17 cellular contexts compared by ENCODE assay signal in the genomic region with DNA sequence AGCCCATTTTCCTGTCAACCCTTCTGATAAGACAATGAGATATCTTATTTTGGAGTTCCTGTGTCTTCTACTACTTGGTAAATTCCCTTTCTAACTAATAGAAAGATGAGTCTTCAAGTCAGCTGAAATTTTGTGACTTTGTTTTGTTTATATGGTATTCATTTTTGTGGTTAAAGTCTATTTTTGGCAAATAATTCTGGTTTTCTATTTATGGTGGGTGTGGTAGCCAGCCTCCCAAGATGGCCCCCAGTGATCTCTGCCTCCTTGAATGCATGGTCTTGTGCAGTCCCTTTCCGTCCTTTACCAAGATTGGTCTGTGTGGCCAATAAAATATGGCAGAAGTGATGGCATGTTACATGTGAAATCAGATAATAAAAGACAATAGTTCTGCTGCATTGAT.
DNase-seq lines count a peak whose midpoint lies in the region; ATAC-seq and TF ChIP-seq lines count a peak whose summit lies in the region.
"Had no signal": no experiment of that assay in that cellular context is flagged by ENCODE, and none has a peak within 500 bp of the region (broad histone marks: within the 10 kb centered on the region; RNA-seq: fewer than 3 reads in every experiment).

No MANE protein-coding gene starts in this region.

- in situ Hi-C loops in mammary epithelial cell (cut with MboI; ENCODE audit: low sequenced_read_pairs in 2 of 2), result loop anchor here in 1 of 2 donors (10.0 kb wide), 1 partner anchor 83 kb away; no protein-coding TSS in a partner anchor

- H3K4me3 Mint-ChIP-seq in natural killer cell, result no peak overlapping the region
- H3K4me3 Mint-ChIP-seq in nephron progenitor cell, result no peak overlapping the region

- H3K4me3 ChIP-seq in BJ (ENCODE audit: low read depth, low read length) (no peak overlapping the region), mammary epithelial cell (replicated peaks in 1 of 3; ENCODE audit: insufficient read depth in 1 of 3, low read depth in 2 of 3, low read length in 3 of 3) (no peak overlapping the region)
- H3K4me3 ChIP-seq: gastroesophageal sphincter, MG63, SK-N-MC had no signal

- H3K27me3 Mint-ChIP-seq in natural killer cell (ENCODE audit: low read depth in 2 of 2) (no peaks in the 10 kb centered on the region), nephron progenitor cell (ENCODE audit: low read depth, poor library complexity) (no peaks in the 10 kb centered on the region)

- BruUV-seq in mammary epithelial cell (replicated peaks; lab: Mats Ljungman, UMichigan), result TSS peak; percentile 52

- peak overlapping the region; percentile 12 for H3K9ac ChIP-seq in mammary epithelial cell (ENCODE audit: insufficient read depth, low read length)

- DNase-seq in BJ (ENCODE audit: low read depth) (peak; percentile 11), LHCN-M2 (ENCODE audit: low read depth) (peak; percentile 32), mammary epithelial cell (no peak), natural killer cell (no peak), NCI-H774 (lab: John Stamatoyannopoulos, UW) (no peak), MV-4-11 (lab: John Stamatoyannopoulos, UW) (no peak), NCI-H2107 (lab: John Stamatoyannopoulos, UW) (no peak), nephron progenitor cell (no peak)
- DNase-seq: caudate nucleus; effector memory CD4-positive, alpha-beta T cell; NCI-H187 treated with DMSO at 0.1 percent for 48 hours; NCI-H510A; right cardiac atrium; stimulated activated CD4-positive, alpha-beta T cell treated with anti-CD3 and anti-CD28 coated beads, Interleukin-1b, Interleukin-23, amount 100 ng/mL, for 48 hours had no signal

- H3K27me3 ChIP-seq in BJ (ENCODE audit: control insufficient read depth, insufficient read depth, low read length) (no peaks in the 10 kb centered on the region), mammary epithelial cell (ENCODE audit: insufficient read depth, low read length) (no peaks in the 10 kb centered on the region)
- H3K27me3 ChIP-seq: gastroesophageal sphincter, MG63 had no signal

- H3K79me2 ChIP-seq in mammary epithelial cell (ENCODE audit: insufficient read depth, low read length), result peaks cover 78% of the 10 kb centered on the region

- WGBS in mammary epithelial cell (ENCODE audit: low coverage, missing lambda C conversion rate), result 100% methylated on average over 1 of the region's 1 CpG

- POLR2A ChIA-PET in BJ (lab: Charles Lee), result no interaction called here

- H4K20me1 ChIP-seq in mammary epithelial cell (ENCODE audit: insufficient read depth, low read length), result no peaks in the 10 kb centered on the region

- H3K9me3 Mint-ChIP-seq in natural killer cell (no peaks in the 10 kb centered on the region), nephron progenitor cell (no peaks in the 10 kb centered on the region)

- peaks cover 73% of the 10 kb centered on the region for H3K4me1 ChIP-seq in mammary epithelial cell (ENCODE audit: insufficient read depth, low read length)

- dilution Hi-C loops in mammary epithelial cell (cut with HindIII; ENCODE audit: low sequenced_read_pairs), result no loop called here

- CTCF ChIA-PET in BJ (lab: Yijun Ruan, JAX) (interaction anchor here (1.0 kb wide), 1 partner anchor 46 kb away, joined by 3 read pairs; no protein-coding TSS in a partner anchor), mammary epithelial cell (lab: Charles Lee; ENCODE audit: low non-redundant PET) (no interaction called here)

- H2AFZ ChIP-seq in mammary epithelial cell (ENCODE audit: low read depth, low read length), result no peak overlapping the region

- peak overlapping the region; percentile 50 to 65 for H3K27ac Mint-ChIP-seq in natural killer cell
- H3K27ac Mint-ChIP-seq in nephron progenitor cell, result no peak overlapping the region

- intact Hi-C loops in mammary epithelial cell (cut with micrococcal nuclease) (loop anchor here (2.0 to 10.0 kb wide), 5 partner anchors 67 to 243 kb away; no protein-coding TSS in a partner anchor), natural killer cell (cut with micrococcal nuclease) (no loop called here)

- TF ChIP-seq CTCF in BJ (IDR thresholded peaks at IDR 0.05; ENCODE audit: insufficient read depth, low read depth, low read length) (no peak), mammary epithelial cell (conservative IDR thresholded peaks at IDR 0.05 in 1 of 2, IDR thresholded peaks at IDR 0.05 in 1 of 2; ENCODE audit: extremely low read depth in 1 of 2, insufficient read depth in 1 of 2, low read depth in 1 of 2, low read length in 2 of 2) (no peak), natural killer cell (IDR thresholded peaks at IDR 0.05) (no peak), nephron progenitor cell (IDR thresholded peaks at IDR 0.05) (no peak)

- H3K4me2 ChIP-seq in mammary epithelial cell (ENCODE audit: insufficient read depth, low read depth, low read length), result peak overlapping the region; percentile 17

- H3K27ac ChIP-seq in mammary epithelial cell (ENCODE audit: insufficient read depth, low read depth, low read length), result peak overlapping the region; percentile 92
- H3K27ac ChIP-seq: gastroesophageal sphincter, SK-N-MC had no signal

- H3K9me3 ChIP-seq in mammary epithelial cell (replicated peaks; ENCODE audit: insufficient read depth, low read length), result no peaks in the 10 kb centered on the region
- H3K9me3 ChIP-seq: gastroesophageal sphincter, MG63 had no signal

- ATAC-seq in natural killer cell, result no peak
- ATAC-seq: gastroesophageal sphincter, right cardiac atrium had no signal

- H3K4me1 Mint-ChIP-seq in natural killer cell (peaks cover 39 to 45% of the 10 kb centered on the region in 2 donors), nephron progenitor cell (no peaks in the 10 kb centered on the region)

- peaks cover 22% of the 10 kb centered on the region for H3K36me3 Mint-ChIP-seq in natural killer cell
- peaks cover 18% of the 10 kb centered on the region for H3K36me3 Mint-ChIP-seq in nephron progenitor cell (ENCODE audit: low read depth)

- H3K36me3 ChIP-seq in BJ (ENCODE audit: control insufficient read depth, insufficient read depth, low read length), result no peaks in the 10 kb centered on the region
- H3K36me3 ChIP-seq in mammary epithelial cell (ENCODE audit: insufficient read depth, low read length), result peaks cover 22% of the 10 kb centered on the region

Comparison
In these comparisons a context has a peak if more than half of its experiments do, and no peak if none do; other contexts are left out.
1. DNase-seq: peak in BJ (single experiment) and LHCN-M2 (single experiment); none in mammary epithelial cell (single experiment), natural killer cell (single experiment), NCI-H774 (single experiment), MV-4-11 (single experiment), NCI-H2107 (single experiment) and nephron progenitor cell (single experiment).